In genomic region chr20:62925420-62926228, GRCh38 we compare ENCODE assay signal across 8 cellular contexts. TPM values are rescaled to one million over a fixed set of nuclear protein-coding genes. Genes with fewer than 3 reads are reported as not detected.
DNase-seq lines count a peak whose midpoint lies in the region; ATAC-seq and TF ChIP-seq lines count a peak whose summit lies in the region.

No MANE protein-coding gene starts in this region.

- POLR2A ChIA-PET in MCF 10A (lab: Yijun Ruan, JAX), result interaction anchor here (0.6 to 6.2 kb wide), 16 partner anchors 10 to 947 kb away, joined by 3 to 341 read pairs (median 5); partner anchors contain the start of genes GID8, MRGBP, RPS21 and SLCO4A1

- peak overlapping the region; percentile 76 for H3K4me3 Mint-ChIP-seq in MCF 10A (ENCODE audit: unreplicated experiment)

- in situ Hi-C loops in ACHN (cut with HindIII; ENCODE audit: low pct_ligation_motif_present, low pct_unique_long_range_greater_than_20kb, low sequenced_read_pairs), result no loop called here

- H3K36me3 ChIP-seq in kidney epithelial cell (ENCODE audit: control insufficient read depth, insufficient read depth, low read length), result no peaks in the 10 kb centered on the region

- BruUV-seq in MCF 10A (replicated peaks; lab: Mats Ljungman, UMichigan), result no TSS peak

- peak; percentile 7 for ATAC-seq in GM18868 (IDR thresholded peaks at IDR 0.05; ENCODE audit: unreplicated experiment)
- ATAC-seq in HG03342 (IDR thresholded peaks at IDR 0.05; ENCODE audit: unreplicated experiment), result peak; percentile 14
- ATAC-seq in SK-N-SH treated with all-trans-retinoic acid at 6 μM for 48 hours, result peak; percentile 6

- peak overlapping the region; percentile 95 for H3K27ac Mint-ChIP-seq in MCF 10A (ENCODE audit: low read depth, unreplicated experiment)

- intact Hi-C loops in MCF 10A (cut with micrococcal nuclease), result no loop called here

- peaks cover 10% of the 10 kb centered on the region for H3K36me3 Mint-ChIP-seq in MCF 10A (ENCODE audit: insufficient read depth, unreplicated experiment)

- no peak for TF ChIP-seq CTCF in MCF 10A (IDR thresholded peaks at IDR 0.05; ENCODE audit: unreplicated experiment)
- no peak for TF ChIP-seq CTCF in kidney epithelial cell (IDR thresholded peaks at IDR 0.05; ENCODE audit: insufficient read depth, low read length, poor library complexity, severe bottlenecking)

- no peaks in the 10 kb centered on the region for H3K9me3 Mint-ChIP-seq in MCF 10A (ENCODE audit: unreplicated experiment)

- H3K4me1 Mint-ChIP-seq in MCF 10A (ENCODE audit: insufficient read depth, unreplicated experiment), result peaks cover 36% of the 10 kb centered on the region

- H3K4me3 ChIP-seq in kidney epithelial cell (ENCODE audit: low read depth, low read length), result peak overlapping the region; percentile 96

- DNase-seq in ACHN, result peak; percentile 40
- peak; percentile 31 for DNase-seq in MCF 10A (ENCODE audit: unreplicated experiment)
- DNase-seq in kidney epithelial cell (ENCODE audit: low read depth), result no peak
- peak; percentile 39 to 40 for DNase-seq in stimulated activated CD4-positive, alpha-beta T cell treated with anti-CD3 and anti-CD28 coated beads, Interleukin-4, amount 100 ng/mL, for 48 hours (ENCODE audit: low read depth in 2 of 2)
- DNase-seq in middle frontal gyrus (ENCODE audit: extremely low spot score, low spot score), result no peak

- no peaks in the 10 kb centered on the region for H3K27me3 ChIP-seq in kidney epithelial cell (ENCODE audit: control insufficient read depth, insufficient read depth, low read length)

- H3K27me3 Mint-ChIP-seq in MCF 10A (ENCODE audit: insufficient read depth, unreplicated experiment), result no peaks in the 10 kb centered on the region

- CTCF ChIA-PET in MCF 10A (lab: Yijun Ruan, JAX), result interaction anchor here (0.5 to 2.2 kb wide), 10 partner anchors 9 to 290 kb away, joined by 3 to 8 read pairs (median 3); partner anchors contain the start of gene YTHDF1

TF ChIP-seq in SK-N-SH treated with all-trans-retinoic acid at 6 μM for 48 hours, 23 proteins besides CTCF, POLR2A, EP300 and RAD21:
- TF ChIP-seq ZNF70 (CRISPR knock-in tag; IDR thresholded peaks at IDR 0.05), result no peak
- no peak for TF ChIP-seq TOX (CRISPR knock-in tag; IDR thresholded peaks at IDR 0.05; ENCODE audit: borderline replicate concordance)
- no peak for TF ChIP-seq SNAI2 (CRISPR knock-in tag; IDR thresholded peaks at IDR 0.05)
- TF ChIP-seq, protein P1, sequence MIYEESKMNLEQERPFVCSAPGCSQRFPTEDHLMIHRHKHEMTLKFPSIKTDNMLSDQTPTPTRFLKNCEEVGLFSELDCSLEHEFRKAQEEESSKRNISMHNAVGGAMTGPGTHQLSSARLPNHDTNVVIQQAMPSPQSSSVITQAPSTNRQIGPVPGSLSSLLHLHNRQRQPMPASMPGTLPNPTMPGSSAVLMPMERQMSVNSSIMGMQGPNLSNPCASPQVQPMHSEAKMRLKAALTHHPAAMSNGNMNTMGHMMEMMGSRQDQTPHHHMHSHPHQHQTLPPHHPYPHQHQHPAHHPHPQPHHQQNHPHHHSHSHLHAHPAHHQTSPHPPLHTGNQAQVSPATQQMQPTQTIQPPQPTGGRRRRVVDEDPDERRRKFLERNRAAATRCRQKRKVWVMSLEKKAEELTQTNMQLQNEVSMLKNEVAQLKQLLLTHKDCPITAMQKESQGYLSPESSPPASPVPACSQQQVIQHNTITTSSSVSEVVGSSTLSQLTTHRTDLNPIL (CRISPR knock-in tag; IDR thresholded peaks at IDR 0.05; ENCODE audit: low read depth), result no peak
- TF ChIP-seq PATZ1 (CRISPR knock-in tag; IDR thresholded peaks at IDR 0.05; ENCODE audit: borderline replicate concordance), result no peak
- TF ChIP-seq ZNF565 (CRISPR knock-in tag; conservative IDR thresholded peaks at IDR 0.05; ENCODE audit: low read depth), result no peak
- TF ChIP-seq GLIS3 (CRISPR knock-in tag; IDR thresholded peaks at IDR 0.05), result no peak
- TF ChIP-seq BACH2 (CRISPR knock-in tag; IDR thresholded peaks at IDR 0.05; ENCODE audit: borderline replicate concordance), result no peak
- no peak for TF ChIP-seq ISL1 (CRISPR knock-in tag; IDR thresholded peaks at IDR 0.05)
- no peak for TF ChIP-seq ARNTL (CRISPR knock-in tag; IDR thresholded peaks at IDR 0.05; ENCODE audit: borderline replicate concordance, low read depth)
- TF ChIP-seq OSR1 (CRISPR knock-in tag; IDR thresholded peaks at IDR 0.05), result no peak
- TF ChIP-seq CSDC2 (CRISPR knock-in tag; IDR thresholded peaks at IDR 0.05), result no peak
- TF ChIP-seq, protein P2, sequence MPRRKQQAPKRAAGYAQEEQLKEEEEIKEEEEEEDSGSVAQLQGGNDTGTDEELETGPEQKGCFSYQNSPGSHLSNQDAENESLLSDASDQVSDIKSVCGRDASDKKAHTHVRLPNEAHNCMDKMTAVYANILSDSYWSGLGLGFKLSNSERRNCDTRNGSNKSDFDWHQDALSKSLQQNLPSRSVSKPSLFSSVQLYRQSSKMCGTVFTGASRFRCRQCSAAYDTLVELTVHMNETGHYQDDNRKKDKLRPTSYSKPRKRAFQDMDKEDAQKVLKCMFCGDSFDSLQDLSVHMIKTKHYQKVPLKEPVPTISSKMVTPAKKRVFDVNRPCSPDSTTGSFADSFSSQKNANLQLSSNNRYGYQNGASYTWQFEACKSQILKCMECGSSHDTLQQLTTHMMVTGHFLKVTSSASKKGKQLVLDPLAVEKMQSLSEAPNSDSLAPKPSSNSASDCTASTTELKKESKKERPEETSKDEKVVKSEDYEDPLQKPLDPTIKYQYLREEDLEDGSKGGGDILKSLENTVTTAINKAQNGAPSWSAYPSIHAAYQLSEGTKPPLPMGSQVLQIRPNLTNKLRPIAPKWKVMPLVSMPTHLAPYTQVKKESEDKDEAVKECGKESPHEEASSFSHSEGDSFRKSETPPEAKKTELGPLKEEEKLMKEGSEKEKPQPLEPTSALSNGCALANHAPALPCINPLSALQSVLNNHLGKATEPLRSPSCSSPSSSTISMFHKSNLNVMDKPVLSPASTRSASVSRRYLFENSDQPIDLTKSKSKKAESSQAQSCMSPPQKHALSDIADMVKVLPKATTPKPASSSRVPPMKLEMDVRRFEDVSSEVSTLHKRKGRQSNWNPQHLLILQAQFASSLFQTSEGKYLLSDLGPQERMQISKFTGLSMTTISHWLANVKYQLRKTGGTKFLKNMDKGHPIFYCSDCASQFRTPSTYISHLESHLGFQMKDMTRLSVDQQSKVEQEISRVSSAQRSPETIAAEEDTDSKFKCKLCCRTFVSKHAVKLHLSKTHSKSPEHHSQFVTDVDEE (CRISPR knock-in tag; IDR thresholded peaks at IDR 0.05), result no peak
- no peak for TF ChIP-seq ZFP3 (CRISPR knock-in tag; IDR thresholded peaks at IDR 0.05)
- TF ChIP-seq, protein P3, sequence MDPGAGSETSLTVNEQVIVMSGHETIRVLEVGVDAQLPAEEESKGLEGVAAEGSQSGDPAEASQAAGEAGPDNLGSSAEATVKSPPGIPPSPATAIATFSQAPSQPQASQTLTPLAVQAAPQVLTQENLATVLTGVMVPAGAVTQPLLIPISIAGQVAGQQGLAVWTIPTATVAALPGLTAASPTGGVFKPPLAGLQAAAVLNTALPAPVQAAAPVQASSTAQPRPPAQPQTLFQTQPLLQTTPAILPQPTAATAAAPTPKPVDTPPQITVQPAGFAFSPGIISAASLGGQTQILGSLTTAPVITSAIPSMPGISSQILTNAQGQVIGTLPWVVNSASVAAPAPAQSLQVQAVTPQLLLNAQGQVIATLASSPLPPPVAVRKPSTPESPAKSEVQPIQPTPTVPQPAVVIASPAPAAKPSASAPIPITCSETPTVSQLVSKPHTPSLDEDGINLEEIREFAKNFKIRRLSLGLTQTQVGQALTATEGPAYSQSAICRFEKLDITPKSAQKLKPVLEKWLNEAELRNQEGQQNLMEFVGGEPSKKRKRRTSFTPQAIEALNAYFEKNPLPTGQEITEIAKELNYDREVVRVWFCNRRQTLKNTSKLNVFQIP (CRISPR knock-in tag; IDR thresholded peaks at IDR 0.05; ENCODE audit: borderline replicate concordance, low read depth), result no peak
- TF ChIP-seq ESRRG (CRISPR knock-in tag; IDR thresholded peaks at IDR 0.05), result no peak
- TF ChIP-seq, protein P4, sequence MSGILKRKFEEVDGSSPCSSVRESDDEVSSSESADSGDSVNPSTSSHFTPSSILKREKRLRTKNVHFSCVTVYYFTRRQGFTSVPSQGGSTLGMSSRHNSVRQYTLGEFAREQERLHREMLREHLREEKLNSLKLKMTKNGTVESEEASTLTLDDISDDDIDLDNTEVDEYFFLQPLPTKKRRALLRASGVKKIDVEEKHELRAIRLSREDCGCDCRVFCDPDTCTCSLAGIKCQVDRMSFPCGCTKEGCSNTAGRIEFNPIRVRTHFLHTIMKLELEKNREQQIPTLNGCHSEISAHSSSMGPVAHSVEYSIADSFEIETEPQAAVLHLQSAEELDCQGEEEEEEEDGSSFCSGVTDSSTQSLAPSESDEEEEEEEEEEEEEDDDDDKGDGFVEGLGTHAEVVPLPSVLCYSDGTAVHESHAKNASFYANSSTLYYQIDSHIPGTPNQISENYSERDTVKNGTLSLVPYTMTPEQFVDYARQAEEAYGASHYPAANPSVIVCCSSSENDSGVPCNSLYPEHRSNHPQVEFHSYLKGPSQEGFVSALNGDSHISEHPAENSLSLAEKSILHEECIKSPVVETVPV (CRISPR knock-in tag; IDR thresholded peaks at IDR 0.05), result no peak
- TF ChIP-seq ZNF8 (CRISPR knock-in tag; IDR thresholded peaks at IDR 0.05), result no peak
- no peak for TF ChIP-seq TCF4 (CRISPR knock-in tag; IDR thresholded peaks at IDR 0.05; ENCODE audit: borderline replicate concordance)

RNA-seq across cellular contexts. Expression of gene DIDO1, which starts 0.7 kb away (rescaled TPM):
- total RNA-seq in MCF 10A (2022) (36.8 and 40.7 TPM in 2 replicates), kidney epithelial cell (37.9 and 40.2 TPM in 2 replicates)

RNA-seq across cellular contexts. Expression of gene GID8, which starts 12.3 kb away (rescaled TPM):
- 31.6 and 36.4 TPM in 2 replicates for total RNA-seq in MCF 10A (2022)
- total RNA-seq in kidney epithelial cell, result 32.9 and 36.3 TPM in 2 replicates

RNA-seq across cellular contexts. Expression of gene SLC17A9, which starts 26.9 kb away (rescaled TPM):
- total RNA-seq in MCF 10A (2022) (0.07 TPM in 1 of 2 replicates, not detected in the other), kidney epithelial cell (12.0 and 13.8 TPM in 2 replicates)

Comparison
In these comparisons a context has a peak if more than half of its experiments do, and no peak if none do; other contexts are left out.
1. DNase-seq: peak in ACHN (single experiment), MCF 10A (single experiment) and stimulated activated CD4-positive, alpha-beta T cell treated with anti-CD3 and anti-CD28 coated beads, Interleukin-4, amount 100 ng/mL, for 48 hours (2 of 2); none in kidney epithelial cell (single experiment) and middle frontal gyrus (single experiment).
2. RNA of gene SLC17A9, which starts 26.9 kb away (total RNA-seq): 12.0 to 13.8 TPM in kidney epithelial cell; 0.07 TPM in MCF 10A; every median in the first group is over 10 times any median in the second.
3. Peak in every context shown above with its lines, with median percentiles within 50 percentile points of each other: ATAC-seq.